ENCODE assay signal across 11 cellular contexts in genomic region chr1:27144920-27145661, GRCh38. TPM values are rescaled to one million over a fixed set of nuclear protein-coding genes. Genes with fewer than 3 reads are reported as not detected.
DNase-seq lines count a peak whose midpoint lies in the region; ATAC-seq and TF ChIP-seq lines count a peak whose summit lies in the region.
"Had no signal": no experiment of that assay in that cellular context is flagged by ENCODE, and none has a peak within 500 bp of the region (broad histone marks: within the 10 kb centered on the region; RNA-seq: fewer than 3 reads in every experiment).

No MANE protein-coding gene starts in this region.

- no peaks in the 10 kb centered on the region for H3K36me3 Mint-ChIP-seq in glutamatergic neuron (ENCODE audit: unreplicated experiment)

- WGBS in sigmoid colon, 2 donors: 78 to 85% methylated on average over 5 of the region's 5 CpGs

- no peaks in the 10 kb centered on the region for H3K9me3 Mint-ChIP-seq in glutamatergic neuron (ENCODE audit: unreplicated experiment)

- peak overlapping the region; percentile 51 for H3K4me3 Mint-ChIP-seq in glutamatergic neuron (ENCODE audit: unreplicated experiment)

- H3K9me3 ChIP-seq in sigmoid colon: no peaks in the 10 kb centered on the region

- peaks cover 38% of the 10 kb centered on the region for H3K4me1 Mint-ChIP-seq in glutamatergic neuron (ENCODE audit: low read depth, unreplicated experiment)

- TF ChIP-seq EP300 in sigmoid colon (IDR thresholded peaks at IDR 0.05): peak in 1 of 4 donors; percentile 8

- peak overlapping the region; percentile 67 to 89 (median 84) for H3K27ac ChIP-seq in sigmoid colon

- TF ChIP-seq POLR2A in sigmoid colon (IDR thresholded peaks at IDR 0.05): no peak

- peaks cover 6% of the 10 kb centered on the region for H3K27me3 Mint-ChIP-seq in glutamatergic neuron (ENCODE audit: unreplicated experiment)

- no peaks in the 10 kb centered on the region for H3K36me3 ChIP-seq in sigmoid colon

- H3K4me1 ChIP-seq in sigmoid colon: peaks cover 0 to 94% (median 68%) of the 10 kb centered on the region in 4 donors

- peak overlapping the region; percentile 94 for H3K27ac Mint-ChIP-seq in glutamatergic neuron (ENCODE audit: unreplicated experiment)

- intact Hi-C loops in sigmoid colon (cut with DNase I): no loop called here

- no peak overlapping the region for H3K4me3 ChIP-seq in sigmoid colon

- no peaks in the 10 kb centered on the region for H3K27me3 ChIP-seq in sigmoid colon

- ATAC-seq in HG03175 (IDR thresholded peaks at IDR 0.05; ENCODE audit: unreplicated experiment): no peak
- ATAC-seq in HG03432 (IDR thresholded peaks at IDR 0.05; ENCODE audit: unreplicated experiment): no peak

- TF ChIP-seq CTCF in glutamatergic neuron (IDR thresholded peaks at IDR 0.05; ENCODE audit: partially characterized antibody, unreplicated experiment): no peak
- TF ChIP-seq CTCF in sigmoid colon (IDR thresholded peaks at IDR 0.05): no peak

- peak; percentile 82 for DNase-seq in DMS 273 (lab: John Stamatoyannopoulos, UW; ENCODE audit: unreplicated experiment)
- DNase-seq in SK-N-DZ (ENCODE audit: low spot score): peak; percentile 31
- peak; percentile 56 for DNase-seq in glutamatergic neuron
- DNase-seq in sigmoid colon: peak; percentile 88
- no peak for DNase-seq in NCI-H1105 treated with DMSO at 0.1 percent for 48 hours (lab: John Stamatoyannopoulos, UW)
- no peak for DNase-seq in HuH-7.5 (ENCODE audit: low spot score)
- DNase-seq: activated CD4-positive, alpha-beta T cell treated with anti-CD3 and anti-CD28 coated beads for 48 hours; NCI-H1105; stimulated activated CD4-positive, alpha-beta T cell treated with anti-CD3 and anti-CD28 coated beads, Interleukin-15, amount 100 ng/mL, for 24 hours had no signal

RNA-seq across cellular contexts. Expression of gene SLC9A1, which starts 9.8 kb away (rescaled TPM):
- polyA plus RNA-seq in SK-N-DZ (2014; cell fraction: cytosol; rRNA removed): 3.7 and 5.6 TPM in 2 replicates
- polyA plus RNA-seq in SK-N-DZ (2014; cell fraction: nucleus; rRNA removed): 2.2 and 5.6 TPM in 2 replicates
- total RNA-seq in glutamatergic neuron (ENCODE audit: unreplicated experiment) (16.7 TPM), sigmoid colon (10 to 100 TPM; 11.4 to 25.2 (median 13.3) TPM)
- 10 to 100 TPM in 2 of 3 donors, 1 to 10 TPM in 1; 6.0 to 64.4 (median 10.6) TPM for polyA plus RNA-seq in sigmoid colon

Comparison
In these comparisons a context has a peak if more than half of its experiments do, and no peak if none do; other contexts are left out.
1. DNase-seq: peak in DMS 273 (single experiment), SK-N-DZ (single experiment), glutamatergic neuron (single experiment) and sigmoid colon (single experiment); none in NCI-H1105 treated with DMSO at 0.1 percent for 48 hours (single experiment) and HuH-7.5 (single experiment).